ENCODE assay signal across 8 cellular contexts in genomic region chr14:91417134-91417982, GRCh38. TPM values are rescaled to one million over a fixed set of nuclear protein-coding genes. Genes with fewer than 3 reads are reported as not detected.
A peak's percentile ranks its signal among the peaks of the same experiment; 100 is the strongest.
DNase-seq lines count a peak whose midpoint lies in the region; ATAC-seq and TF ChIP-seq lines count a peak whose summit lies in the region.

Gene CCDC88C, minus strand, starts transcription at chr14:91417820. Its CDS starts 130 bp downstream, at chr14:91417690.

- peak within 1 kb of the TSS; percentile 98 for H3K4me3 Mint-ChIP-seq in stimulated activated naive CD8-positive, alpha-beta T cell treated with anti-CD3 and anti-CD28 coated beads, Interleukin-15, Interleukin-2, amounts not matched to agents 100 ng/mL and 50 ng/mL, for 24 hours

- no peak for TF ChIP-seq POLR2A in erythroblast (IDR thresholded peaks at IDR 0.05; ENCODE audit: low read length)

- peak within 1 kb of the TSS; percentile 99 for H3K27ac Mint-ChIP-seq in stimulated activated naive CD8-positive, alpha-beta T cell treated with anti-CD3 and anti-CD28 coated beads, Interleukin-15, Interleukin-2, amounts not matched to agents 100 ng/mL and 50 ng/mL, for 24 hours

- peaks cover 27% of the 10 kb centered on the region for H3K36me3 Mint-ChIP-seq in stimulated activated naive CD8-positive, alpha-beta T cell treated with anti-CD3 and anti-CD28 coated beads, Interleukin-15, Interleukin-2, amounts not matched to agents 100 ng/mL and 50 ng/mL, for 24 hours (ENCODE audit: low read depth)

- H3K4me1 Mint-ChIP-seq in stimulated activated naive CD8-positive, alpha-beta T cell treated with anti-CD3 and anti-CD28 coated beads, Interleukin-15, Interleukin-2, amounts not matched to agents 100 ng/mL and 50 ng/mL, for 24 hours (ENCODE audit: low read depth) = peaks cover 53% of the 10 kb centered on the region

- ATAC-seq in GM19023 (IDR thresholded peaks at IDR 0.05; ENCODE audit: unreplicated experiment) = peak; percentile 59
- peak; percentile 52 for ATAC-seq in HG03196 (IDR thresholded peaks at IDR 0.05; ENCODE audit: unreplicated experiment)

- no peaks in the 10 kb centered on the region for H3K27me3 Mint-ChIP-seq in stimulated activated naive CD8-positive, alpha-beta T cell treated with anti-CD3 and anti-CD28 coated beads, Interleukin-15, Interleukin-2, amounts not matched to agents 100 ng/mL and 50 ng/mL, for 24 hours

- no peaks in the 10 kb centered on the region for H3K9me3 Mint-ChIP-seq in stimulated activated naive CD8-positive, alpha-beta T cell treated with anti-CD3 and anti-CD28 coated beads, Interleukin-15, Interleukin-2, amounts not matched to agents 100 ng/mL and 50 ng/mL, for 24 hours

- DNase-seq in AG20443 (ENCODE audit: low spot score) = peak; percentile 60
- peak; percentile 54 for DNase-seq in NCI-H748 treated with DMSO at 0.1 percent for 48 hours (lab: John Stamatoyannopoulos, UW)
- DNase-seq in activated CD8-positive, alpha-beta memory T cell treated with anti-CD3 and anti-CD28 coated beads, Interleukin-2, amount 50 U/mL, for 48 hours = peak; percentile 82
- DNase-seq in erythroblast (lab: John Stamatoyannopoulos, UW) = peak; percentile 82 to 86
- peak; percentile 59 for DNase-seq in myocyte (ENCODE audit: low read depth)

RNA-seq across cellular contexts. Expression of gene CCDC88C, which starts in this region (rescaled TPM):
- total RNA-seq in myocyte = 7.2 and 11.5 TPM in 2 replicates
- polyA plus RNA-seq in myocyte (2012) = 1.0 TPM

Comparison
In these comparisons a context has a peak if more than half of its experiments do, and no peak if none do; other contexts are left out.
1. Peak in every context shown above with its lines: DNase-seq and ATAC-seq.